ENCODE assay signal across 8 cellular contexts in the genomic region with DNA sequence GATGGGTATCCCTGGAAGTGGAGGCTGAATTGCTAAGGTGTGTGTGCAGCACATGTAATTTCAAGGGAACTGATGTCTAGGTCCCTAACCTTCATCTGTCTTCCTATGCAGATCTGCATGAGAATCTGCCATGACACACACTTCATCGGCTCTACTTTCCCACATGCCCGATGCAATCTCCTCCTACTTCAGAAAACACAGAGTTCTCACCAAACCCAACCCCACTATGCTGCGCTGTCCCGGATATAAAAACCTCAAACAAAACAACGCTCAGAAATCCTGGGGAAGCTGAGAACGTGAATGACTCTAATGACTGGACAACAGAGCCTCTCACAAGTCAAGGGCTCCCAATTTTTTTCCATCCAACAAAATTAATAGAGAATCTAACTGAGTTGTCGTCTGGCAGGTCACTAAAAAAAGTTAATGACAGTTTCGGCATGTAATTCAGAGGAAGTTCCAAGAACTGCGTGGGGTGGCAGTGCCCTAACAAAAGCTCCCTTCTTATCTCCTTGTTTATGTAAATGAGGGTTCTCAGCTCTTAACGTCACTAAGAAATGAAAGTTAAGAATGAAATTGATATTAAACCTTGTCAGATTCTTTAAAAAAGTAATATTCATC. TPM values are rescaled to one million over a fixed set of nuclear protein-coding genes. Genes with fewer than 3 reads are reported as not detected.
A peak's percentile ranks its signal among the peaks of the same experiment; 100 is the strongest.
DNase-seq lines count a peak whose midpoint lies in the region; ATAC-seq, FAIRE-seq and TF ChIP-seq lines count a peak whose summit lies in the region.

No MANE protein-coding gene starts in this region.

- peak; percentile 71 for ATAC-seq in GM19351 (IDR thresholded peaks at IDR 0.05; ENCODE audit: unreplicated experiment)
- ATAC-seq in K562, result peak; percentile 76
- ATAC-seq in GM18861 (IDR thresholded peaks at IDR 0.05; ENCODE audit: unreplicated experiment), result no peak

- H3K27ac ChIP-seq in Karpas-422 (ENCODE audit: low read length) (no peak overlapping the region), K562 (ENCODE audit: extremely low read depth, low read depth, low read length) (peak overlapping the region; percentile 12; the same call in 1 of the 3 replicates)

- H3K27me3 Mint-ChIP-seq in glutamatergic neuron (ENCODE audit: unreplicated experiment), result no peaks in the 10 kb centered on the region

- H2AFZ ChIP-seq in Karpas-422 (ENCODE audit: low read length), result no peak overlapping the region
- 0 out of 2 replicates have a peak overlapping the region, but pooled peaks have one; percentile 14 for H2AFZ ChIP-seq in K562 (ENCODE audit: low read depth, low read length)

- TF ChIP-seq CTCF in K562 (IDR thresholded peaks at IDR 0.05 in 2 of 3, conservative IDR thresholded peaks at IDR 0.05 in 1 of 3; ENCODE audit: insufficient read depth in 2 of 3, low read depth in 1 of 3, low read length in 3 of 3) (no peak), glutamatergic neuron (IDR thresholded peaks at IDR 0.05; ENCODE audit: partially characterized antibody, unreplicated experiment) (no peak)

- H3K9me2 ChIP-seq in Karpas-422 (replicated peaks; ENCODE audit: insufficient read depth, low read length), result no peaks in the 10 kb centered on the region

- H3K36me3 ChIP-seq in Karpas-422 (ENCODE audit: insufficient read depth, low read length) (no peaks in the 10 kb centered on the region), K562 (ENCODE audit: control insufficient read depth, insufficient read depth, low read length) (no peaks in the 10 kb centered on the region)

- H3K4me1 ChIP-seq in Karpas-422 (ENCODE audit: low read length), result peaks cover 12% of the 10 kb centered on the region
- H3K4me1 ChIP-seq in K562 (replicated peaks in 1 of 2; ENCODE audit: control insufficient read depth in 2 of 2, insufficient read depth in 2 of 2, low read length in 2 of 2), result peaks cover 5 to 7% of the 10 kb centered on the region in 2 experiments; a peak in 3 of 5 replicates

- H3K27me3 ChIP-seq in Karpas-422 (ENCODE audit: low read length), result no peaks in the 10 kb centered on the region
- H3K27me3 ChIP-seq in K562 (ENCODE audit: control insufficient read depth in 2 of 2, insufficient read depth in 2 of 2, low read length in 2 of 2), result no peaks in the 10 kb centered on the region

- no peaks in the 10 kb centered on the region for H3K9me3 ChIP-seq in Karpas-422 (ENCODE audit: low read length)
- no peaks in the 10 kb centered on the region; the same call in 1 of the 2 replicates for H3K9me3 ChIP-seq in K562 (replicated peaks; ENCODE audit: control insufficient read depth, insufficient read depth, low read depth, low read length)

- H3K9me1 ChIP-seq in K562 (ENCODE audit: control insufficient read depth, insufficient read depth, low read length), result no peaks in the 10 kb centered on the region

- H3K4me2 ChIP-seq in Karpas-422 (ENCODE audit: low read depth, low read length, poor library complexity, severe bottlenecking) (peak overlapping the region; percentile 28), K562 (ENCODE audit: insufficient read depth, low read length) (peak overlapping the region; percentile 65)

- H3K4me3 ChIP-seq in Karpas-422 (ENCODE audit: low read length) (no peak overlapping the region), K562 (peak overlapping the region; percentile 19)

- POLR2A ChIA-PET in K562 (lab: Yijun Ruan, JAX), result interaction anchor here (0.8 to 1.6 kb wide), 4 partner anchors 10 to 53 kb away, joined by 3 to 13 read pairs (median 4); no protein-coding TSS in a partner anchor

- H3K79me2 ChIP-seq in Karpas-422 (ENCODE audit: low read length), result peaks cover 59% of the 10 kb centered on the region
- H3K79me2 ChIP-seq in K562 (ENCODE audit: control insufficient read depth, insufficient read depth, low read length), result peaks cover 8% of the 10 kb centered on the region; the same call in 1 of the 3 replicates

- TF ChIP-seq EP300 in K562 (IDR thresholded peaks at IDR 0.05; ENCODE audit: low read length), result no peak

- H3K9me3 Mint-ChIP-seq in glutamatergic neuron (ENCODE audit: unreplicated experiment), result no peaks in the 10 kb centered on the region

- no peaks in the 10 kb centered on the region for H3K4me1 Mint-ChIP-seq in glutamatergic neuron (ENCODE audit: low read depth, unreplicated experiment)

- H3K9ac ChIP-seq in Karpas-422 (ENCODE audit: low read length), result no peak overlapping the region
- no peak overlapping the region for H3K9ac ChIP-seq in K562 (ENCODE audit: insufficient read depth in 1 of 2, low read depth in 2 of 2, low read length in 2 of 2)

- no peaks in the 10 kb centered on the region for H3K36me3 Mint-ChIP-seq in glutamatergic neuron (ENCODE audit: unreplicated experiment)

- H4K20me1 ChIP-seq in Karpas-422 (ENCODE audit: insufficient read depth, low read depth, low read length) (peaks cover 76% of the 10 kb centered on the region), K562 (replicated peaks; ENCODE audit: control insufficient read depth, insufficient read depth, low read length) (peaks cover 7% of the 10 kb centered on the region; the same call in 1 of the 2 replicates)

- WGBS in K562 (ENCODE audit: insufficient coverage, low coverage, missing lambda C conversion rate), result 2% methylated on average over 10 of the region's 10 CpGs

- no peak for TF ChIP-seq POLR2A in K562 (conservative IDR thresholded peaks at IDR 0.05)

- DNase-seq in Karpas-422 (no peak), K562 (ENCODE audit: extremely low read depth in 1 of 4, low spot score in 3 of 4) (peak in 2 of 4 experiments; percentile 32 to 42), NCI-H1092 treated with DMSO at 0.1 percent for 48 hours (lab: John Stamatoyannopoulos, UW) (no peak), glutamatergic neuron (no peak), GM19240 (ENCODE audit: insufficient read length, low spot score) (no peak)
- DNase-seq in stimulated activated CD4-positive, alpha-beta T cell treated with anti-CD3 and anti-CD28 coated beads, Interleukin-1b, Interleukin-23, amount 100 ng/mL, for 48 hours, result peak; percentile 31

- H3K27ac Mint-ChIP-seq in glutamatergic neuron (ENCODE audit: unreplicated experiment), result no peak overlapping the region

- in situ Hi-C loops in K562 (cut with MboI), result no loop called here

- TF ChIP-seq RAD21 in K562 (CRISPR knock-in tag; conservative IDR thresholded peaks at IDR 0.05 in 1 of 2, IDR thresholded peaks at IDR 0.05 in 1 of 2), result no peak

- CTCF ChIA-PET in K562 (lab: Yijun Ruan, JAX; ENCODE audit: low intra/inter-chr PET ratio), result no interaction called here

- BruUV-seq in K562 (replicated peaks; lab: Mats Ljungman, UMichigan), result no TSS peak

- intact Hi-C loops in K562 (cut with micrococcal nuclease), result no loop called here

- FAIRE-seq in K562 (lab: Jason Lieb, UNC), result peak; percentile 72

- H3K4me3 Mint-ChIP-seq in glutamatergic neuron (ENCODE audit: unreplicated experiment), result no peak overlapping the region

TF ChIP-seq in K562, 482 proteins besides CTCF, POLR2A, EP300 and RAD21:
- TF ChIP-seq, protein P1, sequence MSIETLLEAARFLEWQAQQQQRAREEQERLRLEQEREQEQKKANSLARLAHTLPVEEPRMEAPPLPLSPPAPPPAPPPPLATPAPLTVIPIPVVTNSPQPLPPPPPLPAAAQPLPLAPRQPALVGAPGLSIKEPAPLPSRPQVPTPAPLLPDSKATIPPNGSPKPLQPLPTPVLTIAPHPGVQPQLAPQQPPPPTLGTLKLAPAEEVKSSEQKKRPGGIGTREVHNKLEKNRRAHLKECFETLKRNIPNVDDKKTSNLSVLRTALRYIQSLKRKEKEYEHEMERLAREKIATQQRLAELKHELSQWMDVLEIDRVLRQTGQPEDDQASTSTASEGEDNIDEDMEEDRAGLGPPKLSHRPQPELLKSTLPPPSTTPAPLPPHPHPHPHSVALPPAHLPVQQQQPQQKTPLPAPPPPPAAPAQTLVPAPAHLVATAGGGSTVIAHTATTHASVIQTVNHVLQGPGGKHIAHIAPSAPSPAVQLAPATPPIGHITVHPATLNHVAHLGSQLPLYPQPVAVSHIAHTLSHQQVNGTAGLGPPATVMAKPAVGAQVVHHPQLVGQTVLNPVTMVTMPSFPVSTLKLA (conservative IDR thresholded peaks at IDR 0.05), result 0 out of 4 replicates have a peak, but pooled peaks of 1 of the 2 experiments have one; percentile 11
- TF ChIP-seq NR2C2 (CRISPR knock-in tag; IDR thresholded peaks at IDR 0.05) (no peak), NR2C2 (tag; IDR thresholded peaks at IDR 0.05) (peak; percentile 44; the same call in 1 of the 2 replicates), FOXK2 (conservative IDR thresholded peaks at IDR 0.05 in 1 of 2, IDR thresholded peaks at IDR 0.05 in 1 of 2; ENCODE audit: low read depth in 2 of 2) (peak in 1 of 2 experiments; percentile 38; a peak in 1 of 4 replicates), PRPF4 (IDR thresholded peaks at IDR 0.05; ENCODE audit: insufficient read depth, low read depth, low read length, poor library complexity, severe bottlenecking) (no peak), ATF1 (CRISPR knock-in tag; IDR thresholded peaks at IDR 0.05) (no peak), ATF1 (tag; IDR thresholded peaks at IDR 0.05) (peak; percentile 31; the same call in 1 of the 2 replicates), MTF1 (CRISPR knock-in tag; IDR thresholded peaks at IDR 0.05; ENCODE audit: borderline replicate concordance) (no peak)
TF ChIP-seq in K562: peak in this region for 4.

RNA-seq across cellular contexts. Expression of a gene that starts 39.0 kb away (rescaled TPM):
- total RNA-seq in Karpas-422 (2014; rRNA removed; shearing (Covaris generic); ENCODE audit: low replicate concordance), result 17.9 and 43.8 TPM in 2 replicates
- 32.0 and 52.5 TPM in 2 replicates for total RNA-seq in K562 (2011; cell fraction: chromatin; rRNA removed; ENCODE audit: low replicate concordance)
- 17.0 and 17.2 TPM in 2 replicates for total RNA-seq in K562 (2011; cell fraction: nucleolus; rRNA removed)
- total RNA-seq in K562 (2011; cell fraction: nucleoplasm; rRNA removed), result 26.4 and 28.0 TPM in 2 replicates
- total RNA-seq in K562 (2014; rRNA removed), result 18.5 and 22.7 TPM in 2 replicates
- 26.3 and 28.2 TPM in 2 replicates for total RNA-seq in K562 (2014; rRNA removed; fragmentation: Illumina TruSeq; extraction: Trizol)
- 22.7 and 22.8 TPM in 2 replicates for total RNA-seq in K562 (2015; rRNA removed; fragmentation: Illumina TruSeq; extraction: Trizol)
- total RNA-seq in K562 (2021), result 20.3 and 20.6 TPM in 2 replicates
- polyA plus RNA-seq in K562 (2011; rRNA removed), result 21.5 and 24.9 TPM in 2 replicates
- 13.4 and 14.4 TPM in 2 replicates for polyA plus RNA-seq in K562 (2011; cell fraction: cytosol; rRNA removed)
- polyA plus RNA-seq in K562 (2011; cell fraction: nucleus; rRNA removed), result 28.2 and 30.1 TPM in 2 replicates
- polyA plus RNA-seq in K562 (2012), result 19.0 and 19.6 TPM in 2 replicates
- 30.9 and 41.7 TPM in 2 replicates for polyA plus RNA-seq in K562 (2014; fragmentation: Illumina TruSeq; extraction: Trizol)
- 1 to 10 TPM; 6.2 to 6.7 TPM for polyA plus RNA-seq in K562 (2014; fragmentation: Nextera tagmentation; extraction: Ambion mirVana)
- 22.8 and 23.1 TPM in 2 replicates for polyA plus RNA-seq in K562 (2014; rRNA removed)
- polyA minus RNA-seq in K562 (2011; rRNA and poly(A)+ RNA removed), result 19.9 and 29.4 TPM in 2 replicates
- polyA minus RNA-seq in K562 (2011; cell fraction: cytosol; rRNA and poly(A)+ RNA removed), result 7.5 and 9.5 TPM in 2 replicates
- 14.1 and 31.0 TPM in 2 replicates for polyA minus RNA-seq in K562 (2011; cell fraction: nucleus; rRNA and poly(A)+ RNA removed)
- total RNA-seq in glutamatergic neuron (ENCODE audit: unreplicated experiment), result 26.3 TPM
